In the genomic region with DNA sequence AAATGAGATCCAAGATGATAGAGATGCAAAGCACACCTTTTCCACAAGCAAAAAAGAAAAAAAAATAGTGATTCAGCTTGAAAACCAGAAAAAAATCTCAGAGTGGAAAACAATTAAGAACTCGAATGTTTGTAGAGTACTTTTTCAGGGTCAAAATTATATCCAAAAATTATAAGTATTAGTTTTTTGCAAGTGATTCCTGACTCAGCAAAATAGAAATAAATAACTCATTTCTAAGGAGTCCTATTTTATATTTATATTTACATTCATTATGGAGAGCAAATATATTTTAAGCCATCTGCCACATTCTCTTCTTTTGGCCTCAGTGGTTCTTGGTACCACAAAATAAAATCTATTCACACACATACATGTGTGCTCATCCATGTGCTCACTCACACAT, we compare ENCODE assay signal across 26 cellular contexts.
"Had no signal": no experiment of that assay in that cellular context is flagged by ENCODE, and none has a peak within 500 bp of the region (broad histone marks: within the 10 kb centered on the region; RNA-seq: fewer than 3 reads in every experiment).

No MANE protein-coding gene starts in this region.

- DNase-seq: colonic mucosa; cortex of kidney; effector CD8-positive, alpha-beta T cell; effector memory CD8-positive, alpha-beta T cell; endodermal cell; erythroblast; esophagus squamous epithelium; foreskin fibroblast; foreskin melanocyte; gastrocnemius medialis; glutamatergic neuron; head of caudate nucleus; heart right ventricle; hippocampal formation; left cardiac atrium; left lung; left ventricle myocardium superior; lower lobe of right lung; mesenchymal stem cell; mucosa of descending colon; naive thymus-derived CD4-positive, alpha-beta T cell had no signal

- H3K9me3 ChIP-seq: colonic mucosa, esophagus squamous epithelium, gastrocnemius medialis, heart right ventricle, left lung, lower lobe of right lung, mucosa of descending colon had no signal

- FAIRE-seq: endometrium, islet of Langerhans, keratinocyte had no signal

- H3K36me3 ChIP-seq: colonic mucosa, esophagus squamous epithelium, gastrocnemius medialis, heart right ventricle, left lung, lower lobe of right lung had no signal

- H3K27ac ChIP-seq: colonic mucosa, epithelial cell of prostate, esophagus squamous epithelium, gastrocnemius medialis, heart right ventricle, left lung, lower lobe of right lung had no signal

- H3K27me3 ChIP-seq: colonic mucosa, esophagus squamous epithelium, gastrocnemius medialis, heart right ventricle, left lung had no signal

- H3K4me1 ChIP-seq: colonic mucosa, esophagus squamous epithelium, gastrocnemius medialis, heart right ventricle, left lung, lower lobe of right lung had no signal

- ATAC-seq: effector memory CD8-positive, alpha-beta T cell; esophagus mucosa; gastrocnemius medialis; heart right ventricle; left cardiac atrium; left lung; left ventricle myocardium superior; lower lobe of right lung; mucosa of descending colon; naive thymus-derived CD4-positive, alpha-beta T cell had no signal

- H3K4me3 ChIP-seq: colonic mucosa, esophagus squamous epithelium, gastrocnemius medialis, heart right ventricle, left lung, lower lobe of right lung, mucosa of descending colon had no signal
